Comparison of ENCODE assay signal across 27 cellular contexts in genomic region chr3:44903751-44904150, GRCh38. TPM values are rescaled to one million over a fixed set of nuclear protein-coding genes. Genes with fewer than 3 reads are reported as not detected.
"Had no signal": no experiment of that assay in that cellular context is flagged by ENCODE, and none has a peak within 500 bp of the region (broad histone marks: within the 10 kb centered on the region; RNA-seq: fewer than 3 reads in every experiment).

No MANE protein-coding gene starts in this region.

- DNase-seq: colonic mucosa; cortex of kidney; effector CD8-positive, alpha-beta T cell; effector memory CD8-positive, alpha-beta T cell; endodermal cell; erythroblast; esophagus squamous epithelium; foreskin fibroblast; foreskin melanocyte; gastrocnemius medialis; glutamatergic neuron; head of caudate nucleus; heart right ventricle; hippocampal formation; left cardiac atrium; left lung; left ventricle myocardium superior; mesenchymal stem cell; mucosa of descending colon; naive B cell had no signal

- H3K27me3 ChIP-seq: colonic mucosa, gastrocnemius medialis had no signal

- H3K4me1 ChIP-seq: colonic mucosa, gastrocnemius medialis, heart right ventricle, left lung had no signal

- ATAC-seq: effector memory CD8-positive, alpha-beta T cell; esophagus mucosa; gastrocnemius medialis; heart right ventricle; left cardiac atrium; left lung; left ventricle myocardium superior; mucosa of descending colon had no signal

- H3K9me3 ChIP-seq: colonic mucosa, esophagus squamous epithelium, gastrocnemius medialis, heart right ventricle, left lung, mucosa of descending colon had no signal

- H3K36me3 ChIP-seq: colonic mucosa, esophagus squamous epithelium, gastrocnemius medialis, heart right ventricle, left lung had no signal

- H3K27ac ChIP-seq: colonic mucosa, epithelial cell of prostate, esophagus squamous epithelium, gastrocnemius medialis, heart right ventricle, left lung had no signal

- H3K4me3 ChIP-seq: colonic mucosa, esophagus squamous epithelium, gastrocnemius medialis, heart right ventricle, left lung, lung, mucosa of descending colon had no signal

RNA-seq across cellular contexts. Expression of gene TGM4, which starts 29.3 kb away (rescaled TPM):
- total RNA-seq: colonic mucosa, endodermal cell, esophagus mucosa, esophagus squamous epithelium, gastrocnemius medialis, glomerular endothelial cell, heart right ventricle, kidney epithelial cell, left cardiac atrium, left lung, left ventricle myocardium superior, lung, mesenteric fat pad, mucosa of descending colon, myocyte had no signal
- polyA plus RNA-seq: heart right ventricle had no signal
